1 cellular context compared by ENCODE assay signal in genomic region chr1:206467915-206468314, GRCh38.
TF ChIP-seq lines count a peak whose summit lies in the region.

No MANE protein-coding gene starts in this region.

TF ChIP-seq in GM12878, 131 proteins besides CTCF, POLR2A, EP300 and RAD21:
- TF ChIP-seq CREM (IDR thresholded peaks at IDR 0.05; ENCODE audit: low read depth): peak; percentile 50; the same call in 1 of the 2 replicates
- no peak for TF ChIP-seq NR2C2 (IDR thresholded peaks at IDR 0.05; ENCODE audit: borderline replicate concordance, control insufficient read depth, insufficient read length, low read depth)
- TF ChIP-seq PRDM15 (CRISPR knock-in tag; IDR thresholded peaks at IDR 0.05): no peak
- TF ChIP-seq, protein P1, sequence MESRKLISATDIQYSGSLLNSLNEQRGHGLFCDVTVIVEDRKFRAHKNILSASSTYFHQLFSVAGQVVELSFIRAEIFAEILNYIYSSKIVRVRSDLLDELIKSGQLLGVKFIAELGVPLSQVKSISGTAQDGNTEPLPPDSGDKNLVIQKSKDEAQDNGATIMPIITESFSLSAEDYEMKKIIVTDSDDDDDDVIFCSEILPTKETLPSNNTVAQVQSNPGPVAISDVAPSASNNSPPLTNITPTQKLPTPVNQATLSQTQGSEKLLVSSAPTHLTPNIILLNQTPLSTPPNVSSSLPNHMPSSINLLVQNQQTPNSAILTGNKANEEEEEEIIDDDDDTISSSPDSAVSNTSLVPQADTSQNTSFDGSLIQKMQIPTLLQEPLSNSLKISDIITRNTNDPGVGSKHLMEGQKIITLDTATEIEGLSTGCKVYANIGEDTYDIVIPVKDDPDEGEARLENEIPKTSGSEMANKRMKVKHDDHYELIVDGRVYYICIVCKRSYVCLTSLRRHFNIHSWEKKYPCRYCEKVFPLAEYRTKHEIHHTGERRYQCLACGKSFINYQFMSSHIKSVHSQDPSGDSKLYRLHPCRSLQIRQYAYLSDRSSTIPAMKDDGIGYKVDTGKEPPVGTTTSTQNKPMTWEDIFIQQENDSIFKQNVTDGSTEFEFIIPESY (IDR thresholded peaks at IDR 0.05): no peak
- TF ChIP-seq EED (IDR thresholded peaks at IDR 0.05; ENCODE audit: low read depth): 0 out of 2 replicates have a peak, but pooled peaks have one; percentile 33
